In genomic region chr4:137427411-137427810, GRCh38 we compare ENCODE assay signal across 25 cellular contexts.
"Had no signal": no experiment of that assay in that cellular context is flagged by ENCODE, and none has a peak within 500 bp of the region (broad histone marks: within the 10 kb centered on the region; RNA-seq: fewer than 3 reads in every experiment).

No MANE protein-coding gene starts in this region.

- DNase-seq: dermis blood vessel endothelial cell; effector memory CD4-positive, alpha-beta T cell; foreskin keratinocyte; heart left ventricle; hypothalamus; immature natural killer cell; islet precursor cell; kidney glomerular epithelial cell; mucosa of descending colon; naive B cell; right lobe of liver; stimulated activated CD4-positive, alpha-beta T cell treated with anti-CD3 and anti-CD28 coated beads, Interleukin-12 subunit alpha, Interleukin-12 subunit beta, amount 100 ng/mL, for 4 hours; stimulated activated CD4-positive, alpha-beta T cell treated with anti-CD3 and anti-CD28 coated beads, Interleukin-1b, Interleukin-23, amount 100 ng/mL, for 48 hours; stimulated activated CD4-positive, alpha-beta T cell treated with anti-CD3 and anti-CD28 coated beads, Interleukin-4, amount 100 ng/mL, for 1 hour; stimulated activated naive CD8-positive, alpha-beta T cell treated with anti-CD3 and anti-CD28 coated beads, Interleukin-15, Interleukin-2, amounts not matched to agents 100 U/mL and 50 U/mL, for 24 hours; upper lobe of left lung had no signal

- H3K9ac ChIP-seq: parathyroid adenoma had no signal

- H2AFZ ChIP-seq: parathyroid adenoma had no signal

- H3K4me2 ChIP-seq: smooth muscle cell had no signal

- H3K36me3 ChIP-seq: esophagus muscularis mucosa, gastroesophageal sphincter, heart left ventricle, neutrophil, right lobe of liver, thoracic aorta, tibial nerve, upper lobe of left lung had no signal

- H3K4me1 ChIP-seq: esophagus muscularis mucosa, foreskin keratinocyte, gastroesophageal sphincter, parathyroid adenoma, right lobe of liver, tibial nerve, upper lobe of left lung had no signal

- H3K9me3 ChIP-seq: esophagus muscularis mucosa, mucosa of descending colon, neutrophil, right lobe of liver, thoracic aorta, upper lobe of left lung had no signal

- H3K27ac ChIP-seq: coronary artery, esophagus muscularis mucosa, foreskin keratinocyte, gastroesophageal sphincter, heart left ventricle, neutrophil, parathyroid adenoma, right lobe of liver, thoracic aorta, tibial nerve, upper lobe of left lung had no signal

- H3K79me2 ChIP-seq: parathyroid adenoma had no signal

- H3K27me3 ChIP-seq: esophagus muscularis mucosa, foreskin keratinocyte, gastroesophageal sphincter, heart left ventricle, neutrophil, right lobe of liver, tibial nerve, upper lobe of left lung had no signal

- H3K4me3 ChIP-seq: coronary artery, esophagus muscularis mucosa, gastroesophageal sphincter, heart left ventricle, lung, mucosa of descending colon, right lobe of liver, smooth muscle cell, thoracic aorta, tibial nerve, upper lobe of left lung had no signal
